10 cellular contexts compared by ENCODE assay signal in the genomic region with DNA sequence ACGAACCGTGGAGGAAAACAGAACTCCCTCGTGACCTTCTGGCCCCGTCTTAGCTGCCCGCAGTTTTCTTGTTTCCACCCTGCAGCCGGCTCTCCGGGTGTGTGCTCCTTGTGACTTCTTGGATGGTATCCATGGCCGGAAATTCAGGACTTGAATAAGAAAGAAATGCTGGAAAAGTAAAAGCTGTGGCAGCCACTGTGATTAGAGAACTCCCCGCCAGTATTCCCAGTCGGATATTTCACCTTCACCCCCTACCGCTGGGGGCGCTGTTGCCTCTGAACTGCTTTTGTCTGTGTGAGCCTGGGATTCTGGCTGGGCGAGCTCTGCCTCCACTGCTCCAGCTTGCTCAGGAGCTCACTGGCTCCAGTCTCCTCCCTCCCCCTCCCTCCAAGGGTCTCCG. TPM values are rescaled to one million over a fixed set of nuclear protein-coding genes. Genes with fewer than 3 reads are reported as not detected.
DNase-seq lines count a peak whose midpoint lies in the region; ATAC-seq and TF ChIP-seq lines count a peak whose summit lies in the region.
"Had no signal": no experiment of that assay in that cellular context is flagged by ENCODE, and none has a peak within 500 bp of the region (broad histone marks: within the 10 kb centered on the region; RNA-seq: fewer than 3 reads in every experiment).

No MANE protein-coding gene starts in this region.

- H4K8ac ChIP-seq in mesenchymal stem cell (ENCODE audit: low read length): no peak overlapping the region

- peak overlapping the region; percentile 85 for H3K9ac ChIP-seq in mesenchymal stem cell (ENCODE audit: low read length)

- H3K4me3 ChIP-seq in coronary artery (peak overlapping the region; percentile 55), mesenchymal stem cell (ENCODE audit: insufficient read depth in 1 of 2, low read depth in 1 of 2, low read length in 2 of 2) (peak overlapping the region in 1 of 2 experiments; percentile 70)

- H3K36me3 ChIP-seq in mesenchymal stem cell (ENCODE audit: control insufficient read depth in 1 of 2, insufficient read depth in 2 of 2, low read depth in 1 of 2, low read length in 2 of 2): peaks cover 3 to 14% of the 10 kb centered on the region in 2 experiments

- no peak overlapping the region for H4K91ac ChIP-seq in mesenchymal stem cell (ENCODE audit: low read length)

- no peak overlapping the region for H2BK12ac ChIP-seq in mesenchymal stem cell (ENCODE audit: low read length in 2 of 2)

- H3K27me3 ChIP-seq in mesenchymal stem cell (ENCODE audit: control insufficient read depth in 1 of 2, insufficient read depth in 1 of 2, low read length in 2 of 2): no peaks in the 10 kb centered on the region

- no peak for TF ChIP-seq CTCF in coronary artery (IDR thresholded peaks at IDR 0.05)

- H2AFZ ChIP-seq in mesenchymal stem cell (ENCODE audit: low read depth, low read length): no peak overlapping the region

- no peak overlapping the region for H3K14ac ChIP-seq in mesenchymal stem cell (ENCODE audit: low read length in 2 of 2)

- no peak overlapping the region for H3K18ac ChIP-seq in mesenchymal stem cell (ENCODE audit: low read depth in 1 of 2, low read length in 2 of 2)

- WGBS in mesenchymal stem cell: 76% methylated on average over 13 of the region's 14 CpGs

- ATAC-seq in HG03571 (IDR thresholded peaks at IDR 0.05; ENCODE audit: unreplicated experiment): no peak
- ATAC-seq: HCT116 had no signal

- peaks cover 13% of the 10 kb centered on the region for H3K4me1 ChIP-seq in mesenchymal stem cell (ENCODE audit: control insufficient read depth, insufficient read depth, low read depth, low read length)

- H2BK5ac ChIP-seq in mesenchymal stem cell (ENCODE audit: low read depth, low read length, poor library complexity, severe bottlenecking): no peak overlapping the region

- H3K27ac ChIP-seq in coronary artery: peak overlapping the region; percentile 23 to 62
- H3K27ac ChIP-seq in mesenchymal stem cell (ENCODE audit: low read length, poor library complexity, severe bottlenecking): no peak overlapping the region

- DNase-seq in COLO668 (lab: John Stamatoyannopoulos, UW; ENCODE audit: unreplicated experiment) (peak; percentile 18), NCI-H2171 treated with DMSO at 0.1 percent for 48 hours (lab: John Stamatoyannopoulos, UW) (peak; percentile 56), coronary artery (ENCODE audit: low spot score) (peak; percentile 85), mesenchymal stem cell (no peak), GDM1 (lab: John Stamatoyannopoulos, UW) (no peak), NCI-H2196 treated with DMSO at 0.1 percent for 48 hours (lab: John Stamatoyannopoulos, UW; ENCODE audit: unreplicated experiment) (no peak), DMS 273 (lab: John Stamatoyannopoulos, UW; ENCODE audit: unreplicated experiment) (no peak)
- DNase-seq: activated naive CD8-positive, alpha-beta T cell treated with anti-CD3 and anti-CD28 coated beads, Interleukin-2, amount 10 ng/mL, durations not matched to agents 7 days and 5 days had no signal

- H2BK120ac ChIP-seq in mesenchymal stem cell (ENCODE audit: low read depth, low read length): no peak overlapping the region

- H2BK15ac ChIP-seq in mesenchymal stem cell (ENCODE audit: low read depth, poor library complexity, severe bottlenecking): no peak overlapping the region

- H2AK5ac ChIP-seq in mesenchymal stem cell (ENCODE audit: low read length, severe bottlenecking): peak overlapping the region; percentile 17

- H3K23ac ChIP-seq in mesenchymal stem cell (ENCODE audit: low read length in 2 of 2): no peak overlapping the region

- H3K4me2 ChIP-seq in mesenchymal stem cell (ENCODE audit: low read length, poor library complexity, severe bottlenecking): no peak overlapping the region

- H3K79me1 ChIP-seq in mesenchymal stem cell (replicated peaks; ENCODE audit: low read length, poor library complexity, severe bottlenecking): no peaks in the 10 kb centered on the region

- no peaks in the 10 kb centered on the region for H3K9me3 ChIP-seq in mesenchymal stem cell (ENCODE audit: control insufficient read depth, low read length)

- no peak overlapping the region for H3K4ac ChIP-seq in mesenchymal stem cell (ENCODE audit: low read depth in 1 of 2, low read length in 2 of 2)

RNA-seq across cellular contexts. Expression of a gene that starts 41.5 kb away (rescaled TPM):
- 8.0 TPM for polyA plus RNA-seq in mesenchymal stem cell (2013, experiment 1 of 2)
- 8.2 TPM for polyA plus RNA-seq in mesenchymal stem cell (2013, experiment 2 of 2)

RNA-seq across cellular contexts. Expression of a gene that starts 45.4 kb away (rescaled TPM):
- polyA plus RNA-seq in mesenchymal stem cell (2013, experiment 1 of 2): 0.93 TPM
- 0.60 TPM for polyA plus RNA-seq in mesenchymal stem cell (2013, experiment 2 of 2)

Comparison
In these comparisons a context has a peak if more than half of its experiments do, and no peak if none do; other contexts are left out.
1. DNase-seq: peak in COLO668 (single experiment), NCI-H2171 treated with DMSO at 0.1 percent for 48 hours (single experiment) and coronary artery (single experiment); none in mesenchymal stem cell (single experiment), GDM1 (single experiment), NCI-H2196 treated with DMSO at 0.1 percent for 48 hours (single experiment) and DMS 273 (single experiment).